ENCODE assay signal across 22 cellular contexts in the genomic region with DNA sequence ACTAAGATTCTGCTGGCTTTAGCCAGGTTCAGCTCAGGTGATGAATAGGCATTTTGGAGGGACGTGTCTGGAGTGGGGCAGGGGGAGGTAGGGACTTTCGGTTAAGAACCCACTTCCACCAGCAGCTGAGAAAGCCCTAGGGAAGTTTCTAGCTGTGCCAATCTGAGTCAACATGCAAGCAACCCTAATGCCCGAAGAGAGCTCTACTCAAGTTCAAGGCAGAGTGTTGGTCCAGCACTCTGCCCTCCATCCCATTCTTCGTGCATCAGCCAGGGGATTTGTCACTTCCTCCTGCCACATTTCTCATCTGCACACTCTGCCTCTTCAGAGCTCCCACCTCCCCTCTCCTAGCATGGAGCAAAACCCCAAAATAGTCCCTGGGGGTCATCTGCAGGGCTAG.
"Had no signal": no experiment of that assay in that cellular context is flagged by ENCODE, and none has a peak within 500 bp of the region (broad histone marks: within the 10 kb centered on the region; RNA-seq: fewer than 3 reads in every experiment).

No MANE protein-coding gene starts in this region.

- H3K27ac ChIP-seq: ascending aorta, cardiac muscle cell had no signal

- H3K27me3 ChIP-seq: ascending aorta had no signal

- H3K36me3 ChIP-seq: ascending aorta, cardiac muscle cell had no signal

- H3K4me3 ChIP-seq: ascending aorta, cardiac muscle cell had no signal

- H3K4me1 ChIP-seq: ascending aorta had no signal

- ATAC-seq: activated CD8-positive, alpha-beta memory T cell treated with anti-CD3 and anti-CD28 coated beads, Interleukin-2, amount 10 ng/mL, durations not matched to agents 7 days and 5 days; activated naive CD4-positive, alpha-beta T cell treated with anti-CD3 and anti-CD28 coated beads, Interleukin-2, amount 50 U/mL, for 72 hours; activated naive CD8-positive, alpha-beta T cell treated with anti-CD3 and anti-CD28 coated beads, Interleukin-2, amount 50 U/mL, for 24 hours; PC-3; WTC11 had no signal

- DNase-seq: activated CD4-positive, alpha-beta T cell treated with anti-CD3 and anti-CD28 coated beads for 1 hour; activated CD4-positive, alpha-beta T cell treated with anti-CD3 and anti-CD28 coated beads, Interleukin-2, amount 10 ng/mL, durations not matched to agents 24 days and 14 days; activated CD4-positive, alpha-beta T cell treated with anti-CD3 and anti-CD28 coated beads, Interleukin-2, amount 50 U/mL, for 48 hours; activated CD8-positive, alpha-beta memory T cell treated with anti-CD3 and anti-CD28 coated beads, Interleukin-2, amount 10 ng/mL, durations not matched to agents 7 days and 5 days; activated effector memory CD4-positive, alpha-beta T cell treated with Interleukin-2 at 50 U/mL for 16 hours; activated naive CD4-positive, alpha-beta T cell; activated naive CD8-positive, alpha-beta T cell treated with anti-CD3 and anti-CD28 coated beads, Interleukin-2, amount 50 U/mL, for 24 hours; activated T-cell treated with anti-CD3 and anti-CD28 coated beads, Interleukin-2, amount 50 U/mL, for 24 hours; amniotic stem cell; KG1; NCI-H1092; NCI-H1436; NCI-H187; NCI-H2081; NCI-H446; NCI-H524; PC-3; SHP77 treated with DMSO at 0.1 percent for 48 hours had no signal

- H3K9me3 ChIP-seq: ascending aorta had no signal
